Comparison of ENCODE assay signal across 8 cellular contexts in the genomic region with DNA sequence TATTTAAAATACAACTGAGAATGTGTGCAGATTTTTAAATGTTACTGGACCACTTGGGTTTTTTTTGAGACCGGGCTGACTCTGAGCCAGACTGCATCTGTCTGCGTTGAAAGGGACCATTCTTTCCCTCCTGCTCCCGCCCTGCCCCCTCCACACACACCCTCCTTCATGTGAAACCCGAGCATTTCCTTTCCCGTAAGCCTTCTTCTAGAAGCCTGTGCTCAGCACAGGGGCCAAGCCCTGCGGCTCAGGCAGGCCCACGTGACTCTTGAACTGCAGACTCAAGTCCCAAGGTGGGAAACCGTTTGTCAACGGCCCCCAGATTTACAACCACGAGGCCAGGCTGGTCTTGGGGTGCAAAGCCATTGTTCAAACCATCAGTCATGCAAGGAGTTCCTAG.
A peak's percentile ranks its signal among the peaks of the same experiment; 100 is the strongest.
DNase-seq lines count a peak whose midpoint lies in the region; ATAC-seq and TF ChIP-seq lines count a peak whose summit lies in the region.

No MANE protein-coding gene starts in this region.

- intact Hi-C loops in spleen (cut with DNase I; ENCODE audit: low total_unique reads): no loop called here

- WGBS in hepatocyte (ENCODE audit: low lambda C conversion rate, missing lambda C conversion rate): 11% methylated on average over 10 of the region's 10 CpGs
- WGBS in spleen, 5 donors: 1 to 5% (median 3%) methylated on average over 10 of the region's 10 CpGs

- no peak overlapping the region for H2AFZ ChIP-seq in hepatocyte

- H3K4me2 ChIP-seq in BLaER1 (peak overlapping the region; percentile 40), hepatocyte (peak overlapping the region; percentile 50)

- peak overlapping the region; percentile 59 for H3K27ac Mint-ChIP-seq in activated T-helper 17 cell treated with anti-CD3 and anti-CD28 coated beads, Interleukin-2, amount 50 U/mL, for 72 hours

- H3K9me2 ChIP-seq in hepatocyte (replicated peaks; ENCODE audit: insufficient read depth): no peaks in the 10 kb centered on the region

- H4K20me1 ChIP-seq in BLaER1: no peaks in the 10 kb centered on the region
- H4K20me1 ChIP-seq in hepatocyte (ENCODE audit: insufficient read depth, poor library complexity, severe bottlenecking): no peaks in the 10 kb centered on the region

- TF ChIP-seq CTCF in hepatocyte (IDR thresholded peaks at IDR 0.05; ENCODE audit: poor library complexity) (no peak), spleen (IDR thresholded peaks at IDR 0.05 in 8 of 11, conservative IDR thresholded peaks at IDR 0.05 in 3 of 11) (no peak)

- H3K27ac ChIP-seq in BLaER1 (no peak overlapping the region), hepatocyte (peak overlapping the region; percentile 71), spleen (peak overlapping the region in 3 of 8 donors; percentile 7 to 29 (median 28))

- no peaks in the 10 kb centered on the region for H3K9me3 Mint-ChIP-seq in activated T-helper 17 cell treated with anti-CD3 and anti-CD28 coated beads, Interleukin-2, amount 50 U/mL, for 72 hours

- no peak for TF ChIP-seq POLR2A in spleen (IDR thresholded peaks at IDR 0.05)

- H3K27me3 ChIP-seq in BLaER1: no peaks in the 10 kb centered on the region
- H3K27me3 ChIP-seq in hepatocyte: peaks cover 18% of the 10 kb centered on the region
- H3K27me3 ChIP-seq in spleen (replicated peaks in 1 of 7): peaks cover 0 to 39% (median 17%) of the 10 kb centered on the region in 7 donors

- no peak overlapping the region for H3K9ac ChIP-seq in BLaER1

- H3K4me3 Mint-ChIP-seq in activated T-helper 17 cell treated with anti-CD3 and anti-CD28 coated beads, Interleukin-2, amount 50 U/mL, for 72 hours: peak overlapping the region; percentile 53

- peaks cover 24% of the 10 kb centered on the region for H3K4me1 Mint-ChIP-seq in activated T-helper 17 cell treated with anti-CD3 and anti-CD28 coated beads, Interleukin-2, amount 50 U/mL, for 72 hours

- ATAC-seq in activated T-helper 17 cell treated with anti-CD3 and anti-CD28 coated beads, Interleukin-2, amount 50 U/mL, for 72 hours (replicated peaks): peak; percentile 67
- no peak for ATAC-seq in GM21447 (IDR thresholded peaks at IDR 0.05; ENCODE audit: unreplicated experiment)

- H3K36me3 ChIP-seq in BLaER1 (no peaks in the 10 kb centered on the region), hepatocyte (replicated peaks; ENCODE audit: insufficient read depth, low read depth) (no peaks in the 10 kb centered on the region), spleen (no peaks in the 10 kb centered on the region)

- CTCF ChIA-PET in HEK293T (lab: Yijun Ruan, JAX): no interaction called here

- DNase-seq in HEK293T (ENCODE audit: extremely low spot score) (peak; percentile 34), hepatocyte (ENCODE audit: low spot score) (peak; percentile 65), spleen (peak; percentile 78), COR-L47 (lab: John Stamatoyannopoulos, UW) (no peak), RKO (ENCODE audit: low spot score) (no peak)

- peaks cover 5% of the 10 kb centered on the region; the same call in 1 of the 2 replicates for H3K9me3 ChIP-seq in BLaER1
- no peaks in the 10 kb centered on the region for H3K9me3 ChIP-seq in hepatocyte (ENCODE audit: low read depth)
- no peaks in the 10 kb centered on the region for H3K9me3 ChIP-seq in spleen

- H3K79me2 ChIP-seq in hepatocyte: no peaks in the 10 kb centered on the region

- POLR2A ChIA-PET in HEK293T (lab: Yijun Ruan, JAX): interaction anchor here (0.6 kb wide), 1 partner anchor 80 kb away, joined by 3 read pairs; no protein-coding TSS in a partner anchor

- H3K36me3 Mint-ChIP-seq in activated T-helper 17 cell treated with anti-CD3 and anti-CD28 coated beads, Interleukin-2, amount 50 U/mL, for 72 hours (ENCODE audit: low read depth): no peaks in the 10 kb centered on the region

- no peak overlapping the region for H3K4me3 ChIP-seq in BLaER1
- no peak overlapping the region for H3K4me3 ChIP-seq in hepatocyte
- no peak overlapping the region for H3K4me3 ChIP-seq in spleen

- H3K4me1 ChIP-seq in BLaER1: peaks cover 12% of the 10 kb centered on the region
- peaks cover 15% of the 10 kb centered on the region for H3K4me1 ChIP-seq in hepatocyte (ENCODE audit: insufficient read depth)
- peaks cover 0 to 27% (median 15%) of the 10 kb centered on the region in 6 donors for H3K4me1 ChIP-seq in spleen

- H3K27me3 Mint-ChIP-seq in activated T-helper 17 cell treated with anti-CD3 and anti-CD28 coated beads, Interleukin-2, amount 50 U/mL, for 72 hours: peaks cover 4% of the 10 kb centered on the region

TF ChIP-seq in HEK293T, 16 proteins besides CTCF, POLR2A, EP300 and RAD21:
- TF ChIP-seq FOXM1 (IDR thresholded peaks at IDR 0.05; ENCODE audit: borderline replicate concordance): no peak
- peak; percentile 71 for TF ChIP-seq L3MBTL2 (conservative IDR thresholded peaks at IDR 0.05)
- TF ChIP-seq TARDBP (IDR thresholded peaks at IDR 0.05): no peak

Comparison
In these comparisons a context has a peak if more than half of its experiments do, and no peak if none do; other contexts are left out.
1. DNase-seq: peak in HEK293T (single experiment), hepatocyte (single experiment) and spleen (single experiment); none in COR-L47 (single experiment) and RKO (single experiment).